Comparison of ENCODE assay signal across 11 cellular contexts in genomic region chr12:661720-662486, GRCh38. TPM values are rescaled to one million over a fixed set of nuclear protein-coding genes. Genes with fewer than 3 reads are reported as not detected.
A peak's percentile ranks its signal among the peaks of the same experiment; 100 is the strongest.
DNase-seq lines count a peak whose midpoint lies in the region; ATAC-seq and TF ChIP-seq lines count a peak whose summit lies in the region.
"Had no signal": no experiment of that assay in that cellular context is flagged by ENCODE, and none has a peak within 500 bp of the region (broad histone marks: within the 10 kb centered on the region; RNA-seq: fewer than 3 reads in every experiment).

No MANE protein-coding gene starts in this region.

- no peak for TF ChIP-seq CTCF in GM23338 (conservative IDR thresholded peaks at IDR 0.05; ENCODE audit: low read depth in 2 of 2)
- TF ChIP-seq CTCF in heart right ventricle (IDR thresholded peaks at IDR 0.05) = no peak

- no peaks in the 10 kb centered on the region for H3K9me3 Mint-ChIP-seq in GM23338
- H3K9me3 Mint-ChIP-seq in activated T-helper 1 cell treated with anti-CD3 and anti-CD28 coated beads, Interleukin-12 subunit alpha, Interleukin-12 subunit beta, Interleukin-2, Interleukin-4 antibody, amounts not matched to agents 30 ng/mL and 10 ng/mL and 1 ng/mL, durations not matched to agents 14 hours and 24 hours and 36 hours = no peaks in the 10 kb centered on the region
- H3K9me3 Mint-ChIP-seq: natural killer cell treated with Interleukin-12 subunit alpha and Interleukin-12 subunit beta and Interleukin-15 and Interleukin-18, amount 100 ng/mL, for 72 hours had no signal

- H3K27ac ChIP-seq in GM23338 (ENCODE audit: low read depth) = no peak overlapping the region
- peak overlapping the region; percentile 11 to 85 (median 70) for H3K27ac ChIP-seq in heart right ventricle
- peak overlapping the region in 17 of 21 experiments; percentile 1 to 84 (median 72) for H3K27ac ChIP-seq in skin epidermis

- no peaks in the 10 kb centered on the region for H3K9me3 ChIP-seq in heart right ventricle

- H3F3A ChIP-seq in GM23338 (replicated peaks; ENCODE audit: low read depth) = no peaks in the 10 kb centered on the region

- H3K9me2 ChIP-seq in GM23338 (ENCODE audit: insufficient read depth) = no peaks in the 10 kb centered on the region

- peak overlapping the region; percentile 72 for H2AFZ ChIP-seq in GM23338

- intact Hi-C loops in activated T-helper 1 cell treated with anti-CD3 and anti-CD28 coated beads, Interleukin-12 subunit alpha, Interleukin-12 subunit beta, Interleukin-2, Interleukin-4 antibody, amounts not matched to agents 30 ng/mL and 10 ng/mL and 1 ng/mL, durations not matched to agents 14 hours and 24 hours and 36 hours (cut with micrococcal nuclease) = no loop called here
- intact Hi-C loops in heart right ventricle (cut with DNase I) = no loop called here

- H4K20me1 ChIP-seq in GM23338 (replicated peaks; ENCODE audit: insufficient read depth) = no peaks in the 10 kb centered on the region

- H3K27me3 Mint-ChIP-seq in GM23338 (ENCODE audit: insufficient read depth, low read depth, poor library complexity) = peaks cover 10% of the 10 kb centered on the region
- H3K27me3 Mint-ChIP-seq in activated T-helper 1 cell treated with anti-CD3 and anti-CD28 coated beads, Interleukin-12 subunit alpha, Interleukin-12 subunit beta, Interleukin-2, Interleukin-4 antibody, amounts not matched to agents 30 ng/mL and 10 ng/mL and 1 ng/mL, durations not matched to agents 14 hours and 24 hours and 36 hours (ENCODE audit: insufficient read depth) = no peaks in the 10 kb centered on the region

- no peak overlapping the region for H3K27ac Mint-ChIP-seq in GM23338
- peak overlapping the region; percentile 24 for H3K27ac Mint-ChIP-seq in activated T-helper 1 cell treated with anti-CD3 and anti-CD28 coated beads, Interleukin-12 subunit alpha, Interleukin-12 subunit beta, Interleukin-2, Interleukin-4 antibody, amounts not matched to agents 30 ng/mL and 10 ng/mL and 1 ng/mL, durations not matched to agents 14 hours and 24 hours and 36 hours

- H3K4me2 ChIP-seq in GM23338 = no peak overlapping the region

- peaks cover 5% of the 10 kb centered on the region for H3K4me1 Mint-ChIP-seq in GM23338
- peaks cover 48% of the 10 kb centered on the region for H3K4me1 Mint-ChIP-seq in activated T-helper 1 cell treated with anti-CD3 and anti-CD28 coated beads, Interleukin-12 subunit alpha, Interleukin-12 subunit beta, Interleukin-2, Interleukin-4 antibody, amounts not matched to agents 30 ng/mL and 10 ng/mL and 1 ng/mL, durations not matched to agents 14 hours and 24 hours and 36 hours (ENCODE audit: low read depth)

- DNase-seq in GM23338 (ENCODE audit: low spot score) (no peak), heart right ventricle (peak in 1 of 2 donors; percentile 52), NCI-H1930 (lab: John Stamatoyannopoulos, UW) (no peak)
- no peak for DNase-seq in activated T-helper 1 cell treated with anti-CD3 and anti-CD28 coated beads, Interleukin-12 subunit alpha, Interleukin-12 subunit beta, Interleukin-2, Interleukin-4 antibody, amounts not matched to agents 30 ng/mL and 10 ng/mL and 1 ng/mL, durations not matched to agents 14 hours and 24 hours and 36 hours (ENCODE audit: low spot score)
- no peak for DNase-seq in stimulated activated CD8-positive, alpha-beta memory T cell treated with anti-CD3 and anti-CD28 coated beads, Interleukin-4, amount 100 ng/mL, for 48 hours
- DNase-seq: COR-L47, NCI-H2081 treated with DMSO at 0.1 percent for 48 hours, T-helper 2 cell had no signal

- H3K36me3 ChIP-seq in GM23338 (ENCODE audit: insufficient read depth) = no peaks in the 10 kb centered on the region
- no peaks in the 10 kb centered on the region for H3K36me3 ChIP-seq in heart right ventricle

- ATAC-seq in GM23338 (no peak), heart right ventricle (peak; percentile 18 to 85 (median 60)), GM21717 (IDR thresholded peaks at IDR 0.05; ENCODE audit: unreplicated experiment) (no peak)
- ATAC-seq: natural killer cell treated with Interleukin-12 subunit alpha and Interleukin-12 subunit beta and Interleukin-15 and Interleukin-18, amount 100 ng/mL, for 72 hours had no signal

- H3K36me3 Mint-ChIP-seq in GM23338 (ENCODE audit: low read depth) = no peaks in the 10 kb centered on the region
- H3K36me3 Mint-ChIP-seq in activated T-helper 1 cell treated with anti-CD3 and anti-CD28 coated beads, Interleukin-12 subunit alpha, Interleukin-12 subunit beta, Interleukin-2, Interleukin-4 antibody, amounts not matched to agents 30 ng/mL and 10 ng/mL and 1 ng/mL, durations not matched to agents 14 hours and 24 hours and 36 hours (ENCODE audit: low read depth) = peaks cover 1% of the 10 kb centered on the region
- H3K36me3 Mint-ChIP-seq: natural killer cell treated with Interleukin-12 subunit alpha and Interleukin-12 subunit beta and Interleukin-15 and Interleukin-18, amount 100 ng/mL, for 72 hours had no signal

- H3K27me3 ChIP-seq in GM23338 (ENCODE audit: insufficient read depth) (no peaks in the 10 kb centered on the region), heart right ventricle (no peaks in the 10 kb centered on the region)

- H3K79me2 ChIP-seq in GM23338 (replicated peaks; ENCODE audit: insufficient read depth) = no peaks in the 10 kb centered on the region

- H3K4me3 Mint-ChIP-seq in GM23338 = no peak overlapping the region
- peak overlapping the region; percentile 28 for H3K4me3 Mint-ChIP-seq in activated T-helper 1 cell treated with anti-CD3 and anti-CD28 coated beads, Interleukin-12 subunit alpha, Interleukin-12 subunit beta, Interleukin-2, Interleukin-4 antibody, amounts not matched to agents 30 ng/mL and 10 ng/mL and 1 ng/mL, durations not matched to agents 14 hours and 24 hours and 36 hours

- H3K4me3 ChIP-seq in GM23338 (no peak overlapping the region), heart right ventricle (peak overlapping the region in 7 of 10 donors; percentile 6 to 49 (median 33)), skin epidermis (peak overlapping the region in 1 of 7 experiments; percentile 27)

- WGBS in heart right ventricle, 2 donors = 43 to 47% methylated on average over 11 of the region's 11 CpGs

- H3K4me1 ChIP-seq in GM23338 (ENCODE audit: insufficient read depth) (0 out of 2 replicates have a peak, but pooled peaks cover 3% of the 10 kb centered on the region), heart right ventricle (peaks cover 16 to 33% (median 27%) of the 10 kb centered on the region in 9 donors)

TF ChIP-seq in GM23338, 12 proteins besides CTCF, POLR2A, EP300 and RAD21 (continues in another document):
- TF ChIP-seq NANOG (IDR thresholded peaks at IDR 0.05; ENCODE audit: borderline replicate concordance) (no peak), JUNB (IDR thresholded peaks at IDR 0.05; ENCODE audit: unreplicated experiment) (no peak), EZH2 (IDR thresholded peaks at IDR 0.05; ENCODE audit: low read depth, unreplicated experiment) (no peak), ETS1 (IDR thresholded peaks at IDR 0.05) (no peak), ZNF331 (CRISPR knock-in tag; IDR thresholded peaks at IDR 0.05; ENCODE audit: low read depth) (no peak), CREB1 (CRISPR knock-in tag; IDR thresholded peaks at IDR 0.05; ENCODE audit: low read depth) (no peak), REST (IDR thresholded peaks at IDR 0.05; ENCODE audit: unreplicated experiment) (no peak), EZH2phosphoT487 (IDR thresholded peaks at IDR 0.05; ENCODE audit: unreplicated experiment) (no peak), POLR2AphosphoS5 (IDR thresholded peaks at IDR 0.05; ENCODE audit: low read depth) (no peak), ZNF114 (CRISPR knock-in tag; IDR thresholded peaks at IDR 0.05) (no peak), STAT1 (IDR thresholded peaks at IDR 0.05; ENCODE audit: unreplicated experiment) (no peak)

RNA-seq across cellular contexts. Expression of gene NINJ2, which starts 1.3 kb away (rescaled TPM):
- 0.94 and 2.1 TPM in 2 replicates for total RNA-seq in GM23338 (2014; rRNA removed; shearing (Covaris generic))
- polyA plus RNA-seq in GM23338 (2016; fragmentation: Nextera tagmentation; extraction: Ambion mirVana) (1.2 and 2.6 TPM in 2 replicates), heart right ventricle (10 to 100 TPM in 1 of 2 donors, 1 to 10 TPM in 1; 4.6 to 25.7 TPM)
- 4.8 and 6.8 TPM in 2 replicates for total RNA-seq in activated T-helper 1 cell treated with anti-CD3 and anti-CD28 coated beads, Interleukin-12 subunit alpha, Interleukin-12 subunit beta, Interleukin-2, Interleukin-4 antibody, amounts not matched to agents 30 ng/mL and 10 ng/mL and 1 ng/mL, durations not matched to agents 14 hours and 24 hours and 36 hours
- total RNA-seq in heart right ventricle = 10 to 100 TPM in 3 of 10 donors, 1 to 10 TPM in 7; 1.9 to 18.7 (median 8.3) TPM

Comparison
In these comparisons a context has a peak if more than half of its experiments do, and no peak if none do; other contexts are left out.
1. ATAC-seq: peak in heart right ventricle (8 of 8); none in GM23338 (single experiment) and GM21717 (single experiment).